ENCODE assay signal across 1 cellular context in the genomic region with DNA sequence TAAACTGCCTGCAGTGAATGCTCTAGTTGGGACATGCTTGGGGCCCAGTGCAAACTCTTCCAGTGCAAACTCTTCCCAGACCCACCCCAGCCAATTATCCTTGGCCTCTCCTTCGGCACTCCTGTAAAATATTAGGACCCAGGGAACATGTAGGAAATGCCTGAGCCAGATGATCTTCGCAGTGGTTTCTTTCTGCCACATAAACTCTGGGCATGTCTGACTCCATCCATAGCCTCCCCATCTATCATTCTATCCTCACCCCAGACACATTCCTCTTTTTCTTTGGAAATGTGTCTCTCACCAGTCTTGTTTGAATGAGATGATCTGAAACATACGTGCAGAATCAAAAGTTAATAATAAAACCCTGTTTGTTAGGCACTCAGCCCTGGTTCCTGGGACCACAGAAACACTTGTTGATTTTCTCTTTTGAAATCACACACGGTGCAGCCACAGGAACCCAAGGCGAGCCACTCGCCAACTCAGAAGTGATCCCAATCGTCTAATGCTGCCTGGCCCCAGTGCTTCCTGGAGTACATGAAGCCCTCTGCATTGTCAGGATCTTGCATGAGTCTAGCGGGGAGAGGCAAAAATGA.
TF ChIP-seq lines count a peak whose summit lies in the region.

No MANE protein-coding gene starts in this region.

TF ChIP-seq in H1, 55 proteins besides CTCF, POLR2A, EP300 and RAD21 (continued from another document):
- TF ChIP-seq MAFK (IDR thresholded peaks at IDR 0.05; ENCODE audit: low read depth, low read length) (no peak), TBP (IDR thresholded peaks at IDR 0.05; ENCODE audit: low read depth, low read length) (no peak), HDAC2 (IDR thresholded peaks at IDR 0.05; ENCODE audit: borderline replicate concordance in 1 of 2, low read depth in 2 of 2, low read length in 2 of 2) (no peak), CBX5 (IDR thresholded peaks at IDR 0.05; ENCODE audit: low read depth, low read length) (no peak), EZH2 (IDR thresholded peaks at IDR 0.05; ENCODE audit: low read depth, low read length, severe bottlenecking) (no peak)
- TF ChIP-seq, protein P1, sequence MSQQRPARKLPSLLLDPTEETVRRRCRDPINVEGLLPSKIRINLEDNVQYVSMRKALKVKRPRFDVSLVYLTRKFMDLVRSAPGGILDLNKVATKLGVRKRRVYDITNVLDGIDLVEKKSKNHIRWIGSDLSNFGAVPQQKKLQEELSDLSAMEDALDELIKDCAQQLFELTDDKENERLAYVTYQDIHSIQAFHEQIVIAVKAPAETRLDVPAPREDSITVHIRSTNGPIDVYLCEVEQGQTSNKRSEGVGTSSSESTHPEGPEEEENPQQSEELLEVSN (IDR thresholded peaks at IDR 0.05) = no peak
TF ChIP-seq in H1: peak in this region for 0.
